In the genomic region with DNA sequence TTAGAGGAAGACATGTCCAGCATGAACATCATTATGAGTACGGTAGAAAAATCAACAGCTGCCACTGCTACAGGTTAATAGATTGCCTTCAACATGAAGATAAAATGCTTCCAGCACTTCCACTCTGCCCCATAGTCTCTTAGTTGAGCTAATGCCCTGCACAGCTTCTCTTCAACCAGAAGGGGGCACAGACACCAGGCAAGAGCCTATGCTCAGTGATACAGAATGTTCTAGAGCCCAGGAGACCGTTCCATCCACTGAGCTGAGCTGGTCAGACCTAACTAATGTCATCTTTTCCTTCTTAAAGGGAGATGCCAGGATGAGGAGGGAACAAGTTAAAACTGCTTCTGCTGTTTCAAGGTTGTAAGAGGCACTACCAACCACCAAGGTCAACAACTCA, we compare ENCODE assay signal across 1 cellular context.
TF ChIP-seq lines count a peak whose summit lies in the region.

No MANE protein-coding gene starts in this region.

TF ChIP-seq in GM12878, 131 proteins besides CTCF, POLR2A, EP300 and RAD21 (continued from another document):
- TF ChIP-seq, protein P1, sequence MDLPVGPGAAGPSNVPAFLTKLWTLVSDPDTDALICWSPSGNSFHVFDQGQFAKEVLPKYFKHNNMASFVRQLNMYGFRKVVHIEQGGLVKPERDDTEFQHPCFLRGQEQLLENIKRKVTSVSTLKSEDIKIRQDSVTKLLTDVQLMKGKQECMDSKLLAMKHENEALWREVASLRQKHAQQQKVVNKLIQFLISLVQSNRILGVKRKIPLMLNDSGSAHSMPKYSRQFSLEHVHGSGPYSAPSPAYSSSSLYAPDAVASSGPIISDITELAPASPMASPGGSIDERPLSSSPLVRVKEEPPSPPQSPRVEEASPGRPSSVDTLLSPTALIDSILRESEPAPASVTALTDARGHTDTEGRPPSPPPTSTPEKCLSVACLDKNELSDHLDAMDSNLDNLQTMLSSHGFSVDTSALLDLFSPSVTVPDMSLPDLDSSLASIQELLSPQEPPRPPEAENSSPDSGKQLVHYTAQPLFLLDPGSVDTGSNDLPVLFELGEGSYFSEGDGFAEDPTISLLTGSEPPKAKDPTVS (IDR thresholded peaks at IDR 0.05; ENCODE audit: low read depth, low read length), result peak; percentile 69; the same call in 1 of the 2 replicates
